Comparison of ENCODE assay signal across 19 cellular contexts in genomic region chr6:126380072-126380583, GRCh38. TPM values are rescaled to one million over a fixed set of nuclear protein-coding genes. Genes with fewer than 3 reads are reported as not detected.
DNase-seq lines count a peak whose midpoint lies in the region; ATAC-seq and TF ChIP-seq lines count a peak whose summit lies in the region.
"Had no signal": no experiment of that assay in that cellular context is flagged by ENCODE, and none has a peak within 500 bp of the region (broad histone marks: within the 10 kb centered on the region; RNA-seq: fewer than 3 reads in every experiment).

No MANE protein-coding gene starts in this region.

- no peaks in the 10 kb centered on the region for H3K4me1 ChIP-seq in mucosa of descending colon (ENCODE audit: low read depth)
- H3K4me1 ChIP-seq in adrenal gland (replicated peaks in 1 of 2) = no peaks in the 10 kb centered on the region
- no peaks in the 10 kb centered on the region for H3K4me1 ChIP-seq in tibial nerve
- H3K4me1 ChIP-seq: BLaER1 treated with 17β-estradiol and CSF1 and Interleukin-3, amounts not matched to agents 10 nM and 100 nM; SJSA1 had no signal

- TF ChIP-seq CTCF in mucosa of descending colon (IDR thresholded peaks at IDR 0.05) (no peak), adrenal gland (IDR thresholded peaks at IDR 0.05) (no peak), tibial nerve (IDR thresholded peaks at IDR 0.05) (no peak)

- H3K36me3 ChIP-seq in mucosa of descending colon (ENCODE audit: low read depth) (no peaks in the 10 kb centered on the region), adrenal gland (replicated peaks in 1 of 2) (no peaks in the 10 kb centered on the region), tibial nerve (no peaks in the 10 kb centered on the region)
- H3K36me3 ChIP-seq: SJSA1 had no signal

- no peaks in the 10 kb centered on the region for H3K27me3 ChIP-seq in adrenal gland
- no peaks in the 10 kb centered on the region for H3K27me3 ChIP-seq in tibial nerve
- H3K27me3 ChIP-seq: BLaER1 treated with 17β-estradiol and CSF1 and Interleukin-3, amounts not matched to agents 10 nM and 100 nM; SJSA1 had no signal

- no peak overlapping the region for H3K27ac ChIP-seq in adrenal gland
- H3K27ac ChIP-seq in tibial nerve = no peak overlapping the region
- H3K27ac ChIP-seq: BLaER1 treated with 17β-estradiol and CSF1 and Interleukin-3, amounts not matched to agents 10 nM and 100 nM; SJSA1 had no signal

- intact Hi-C loops in left colon (cut with DNase I, micrococcal nuclease) (no loop called here), mucosa of descending colon (cut with DNase I, micrococcal nuclease) (no loop called here), adrenal gland (cut with DNase I) (no loop called here)

- 55 to 77% (median 55%) methylated on average over 1 of the region's 1 CpG for WGBS in adrenal gland, 4 donors
- 24% methylated on average over 1 of the region's 1 CpG for WGBS in tibial nerve, 2 donors

- H3K9me3 ChIP-seq in mucosa of descending colon (peaks cover 6% of the 10 kb centered on the region), adrenal gland (replicated peaks in 1 of 3) (no peaks in the 10 kb centered on the region), tibial nerve (peaks cover 0 to 28% (median 6%) of the 10 kb centered on the region in 4 donors)

- no peak overlapping the region for H3K4me3 ChIP-seq in mucosa of descending colon
- no peak overlapping the region for H3K4me3 ChIP-seq in adrenal gland
- H3K4me3 ChIP-seq in tibial nerve = no peak overlapping the region
- H3K4me3 ChIP-seq: BLaER1 treated with 17β-estradiol and CSF1 and Interleukin-3, amounts not matched to agents 10 nM and 100 nM; SJSA1 had no signal

- TF ChIP-seq POLR2A in adrenal gland (IDR thresholded peaks at IDR 0.05) (no peak), tibial nerve (IDR thresholded peaks at IDR 0.05) (no peak)

- no peak for TF ChIP-seq EP300 in tibial nerve (IDR thresholded peaks at IDR 0.05)

- ATAC-seq in left colon = peak; percentile 96
- ATAC-seq in mucosa of descending colon = peak; percentile 88
- ATAC-seq: HCT116 had no signal

- DNase-seq in NCI-H69 (lab: John Stamatoyannopoulos, UW) (peak; percentile 45), left colon (peak; percentile 27 to 43), mucosa of descending colon (peak in 1 of 3 donors; percentile 74), NCI-H1930 (lab: John Stamatoyannopoulos, UW) (no peak), adrenal gland (no peak), tibial nerve (ENCODE audit: low spot score in 2 of 2) (no peak), NCI-H146 treated with DMSO at 0.1 percent for 48 hours (lab: John Stamatoyannopoulos, UW; ENCODE audit: unreplicated experiment) (no peak)
- DNase-seq: CD4-positive, alpha-beta T cell; Karpas-422; NCI-H1092; NCI-H1417 treated with DMSO at 0.1 percent for 48 hours; NCI-H187; NCI-H446 treated with DMSO at 0.1 percent for 48 hours; NCI-H526; Right ventricle myocardium superior; RPMI8226 had no signal

RNA-seq across cellular contexts. Expression of gene CENPW, which starts 40.2 kb away (rescaled TPM):
- total RNA-seq in left colon (10 to 100 TPM; 10.1 to 19.4 TPM), mucosa of descending colon (10 to 100 TPM in 1 of 3 donors, 1 to 10 TPM in 2; 4.1 to 30.7 (median 9.8) TPM), adrenal gland (1 to 10 TPM in 7 of 8 donors, not detected in 1; 1.1 to 7.4 (median 3.5) TPM), tibial nerve (not detected)
- polyA plus RNA-seq in adrenal gland = 10 to 100 TPM in 1 of 3 donors, 1 to 10 TPM in 2; 4.3 to 11.5 (median 9.8) TPM

Comparison
In these comparisons a context has a peak if more than half of its experiments do, and no peak if none do; other contexts are left out.
1. DNase-seq: peak in NCI-H69 (single experiment) and left colon (2 of 2); none in NCI-H1930 (0 of 2), adrenal gland (0 of 7), tibial nerve (0 of 2) and NCI-H146 treated with DMSO at 0.1 percent for 48 hours (single experiment).